In the genomic region with DNA sequence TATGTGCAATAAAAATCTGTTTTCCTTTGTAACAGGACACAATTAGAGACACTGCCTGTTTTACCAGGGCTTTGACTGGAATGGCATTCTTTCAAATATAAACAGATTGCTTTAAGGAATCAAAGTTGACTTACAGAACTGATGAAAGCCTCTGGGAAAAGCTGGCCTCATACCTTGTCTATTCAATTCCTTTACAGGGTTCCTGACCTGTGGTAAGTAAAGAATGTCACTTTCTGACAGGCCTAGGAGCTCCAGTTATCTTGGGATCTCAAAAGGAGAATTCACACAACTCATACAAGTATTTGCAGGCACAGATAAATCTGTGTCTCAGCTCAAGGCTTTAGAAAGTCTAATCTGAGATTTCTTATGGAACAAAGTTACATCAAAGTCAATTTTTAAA, we compare ENCODE assay signal across 22 cellular contexts.
"Had no signal": no experiment of that assay in that cellular context is flagged by ENCODE, and none has a peak within 500 bp of the region (broad histone marks: within the 10 kb centered on the region; RNA-seq: fewer than 3 reads in every experiment).

No MANE protein-coding gene starts in this region.

- H3K9me3 ChIP-seq: left ventricle myocardium inferior, thyroid gland, uterus had no signal

- H3K27me3 Mint-ChIP-seq: activated naive CD8-positive, alpha-beta T cell; progenitor cell of endocrine pancreas had no signal

- H3K27ac ChIP-seq: cardiac muscle cell, epithelial cell of prostate, left ventricle myocardium inferior, thyroid gland, uterus, WERI-Rb-1 had no signal

- H3K36me3 Mint-ChIP-seq: activated naive CD8-positive, alpha-beta T cell had no signal

- DNase-seq: activated CD4-positive, alpha-beta T cell treated with anti-CD3 and anti-CD28 coated beads, Interleukin-2, amount 50 U/mL, for 4 hours; activated gamma-delta T cell treated with Interleukin-2 at 50 U/mL for 16 hours; amygdala; foreskin melanocyte; kidney glomerular epithelial cell; left ventricle myocardium inferior; mammary epithelial cell; occipital lobe; stimulated activated CD4-positive, alpha-beta T cell treated with anti-CD3 and anti-CD28 coated beads, Interleukin-12 subunit alpha, Interleukin-12 subunit beta, amount 100 ng/mL, for 4 hours; stimulated activated CD4-positive, alpha-beta T cell treated with anti-CD3 and anti-CD28 coated beads, Interleukin-1b, Interleukin-23, amount 100 ng/mL, for 48 hours; stimulated activated CD8-positive, alpha-beta memory T cell treated with anti-CD3 and anti-CD28 coated beads, Interleukin-4, amount 100 ng/mL, for 48 hours; stimulated activated naive CD4-positive, alpha-beta T cell; SW 1271; T-helper 2 cell; thyroid gland; uterus; WERI-Rb-1 had no signal

- H3K36me3 ChIP-seq: cardiac muscle cell, left ventricle myocardium inferior, thyroid gland, uterus, WERI-Rb-1 had no signal

- H3K4me1 ChIP-seq: left ventricle myocardium inferior, uterus had no signal

- H3K4me3 Mint-ChIP-seq: activated naive CD8-positive, alpha-beta T cell; activated T-helper 1 cell treated with anti-CD3 and anti-CD28 coated beads, Interleukin-12 subunit alpha, Interleukin-12 subunit beta, Interleukin-2, Interleukin-4 antibody, amounts not matched to agents 30 ng/mL and 10 ng/mL and 1 ng/mL, durations not matched to agents 14 hours and 24 hours and 36 hours had no signal

- H3K27ac Mint-ChIP-seq: activated naive CD8-positive, alpha-beta T cell; activated T-helper 1 cell treated with anti-CD3 and anti-CD28 coated beads, Interleukin-12 subunit alpha, Interleukin-12 subunit beta, Interleukin-2, Interleukin-4 antibody, amounts not matched to agents 30 ng/mL and 10 ng/mL and 1 ng/mL, durations not matched to agents 14 hours and 24 hours and 36 hours; progenitor cell of endocrine pancreas had no signal

- H3K27me3 ChIP-seq: cardiac muscle cell, thyroid gland, uterus had no signal

- H3K4me3 ChIP-seq: cardiac muscle cell, left ventricle myocardium inferior, thyroid gland, uterus had no signal
